ENCODE assay signal across 15 cellular contexts in genomic region chr6:127347188-127347587, GRCh38. TPM values are rescaled to one million over a fixed set of nuclear protein-coding genes. Genes with fewer than 3 reads are reported as not detected.
A peak's percentile ranks its signal among the peaks of the same experiment; 100 is the strongest.
DNase-seq lines count a peak whose midpoint lies in the region; FAIRE-seq and TF ChIP-seq lines count a peak whose summit lies in the region.
"Had no signal": no experiment of that assay in that cellular context is flagged by ENCODE, and none has a peak within 500 bp of the region (broad histone marks: within the 10 kb centered on the region; RNA-seq: fewer than 3 reads in every experiment).

No MANE protein-coding gene starts in this region.

- in situ Hi-C loops in GM13977 (cut with MboI; ENCODE audit: low pct_unique_long_range_greater_than_20kb, low sequenced_read_pairs, unreplicated experiment): no loop called here

- DNase-seq in SKM-1 treated with dmso at 0.1 percent for 144 hours (lab: John Stamatoyannopoulos, UW; ENCODE audit: unreplicated experiment): peak; percentile 17
- no peak for DNase-seq in SKM-1 (lab: John Stamatoyannopoulos, UW; ENCODE audit: unreplicated experiment)
- peak; percentile 57 for DNase-seq in amniotic epithelial cell (ENCODE audit: low read depth)
- peak; percentile 39 for DNase-seq in fibroblast of the aortic adventitia (ENCODE audit: low read depth)
- no peak for DNase-seq in NCI-H69 (lab: John Stamatoyannopoulos, UW)
- DNase-seq in D721Med (ENCODE audit: insufficient read length, low spot score): no peak
- DNase-seq in GM13977 (ENCODE audit: low spot score): no peak
- no peak for DNase-seq in NK-92 (lab: John Stamatoyannopoulos, UW; ENCODE audit: unreplicated experiment)
- DNase-seq: activated CD8-positive, alpha-beta T cell treated with anti-CD3 and anti-CD28 coated beads for 36 hours; endodermal cell; glutamatergic neuron; NCI-H1694 treated with DMSO at 0.1 percent for 48 hours; nephron progenitor cell; stimulated activated CD4-positive, alpha-beta T cell treated with anti-CD3 and anti-CD28 coated beads, Interleukin-15, amount 100 ng/mL, for 24 hours; stimulated activated naive CD8-positive, alpha-beta T cell treated with anti-CD3 and anti-CD28 coated beads, Interleukin-15, Interleukin-2, amounts not matched to agents 100 U/mL and 50 U/mL, for 24 hours had no signal

- no peak overlapping the region for H3K4me3 ChIP-seq in fibroblast of the aortic adventitia (ENCODE audit: low read depth, low read length)

- no peak for TF ChIP-seq CTCF in fibroblast of the aortic adventitia (IDR thresholded peaks at IDR 0.05; ENCODE audit: insufficient read depth, low read length)
- TF ChIP-seq CTCF in D721Med (IDR thresholded peaks at IDR 0.05; ENCODE audit: insufficient read depth, missing control alignments): no peak
- no peak for TF ChIP-seq CTCF in GM13977 (IDR thresholded peaks at IDR 0.05; ENCODE audit: extremely low read depth, insufficient read depth, missing control alignments)

- no peak for FAIRE-seq in D721Med (lab: Jason Lieb, UNC)

RNA-seq across cellular contexts. Expression of gene ECHDC1, which starts 3.8 kb away (rescaled TPM):
- total RNA-seq in fibroblast of the aortic adventitia (ENCODE audit: low replicate concordance): 69.3 and 78.0 TPM in 2 replicates

Comparison
In these comparisons a context has a peak if more than half of its experiments do, and no peak if none do; other contexts are left out.
1. DNase-seq: peak in SKM-1 treated with dmso at 0.1 percent for 144 hours (single experiment), amniotic epithelial cell (single experiment) and fibroblast of the aortic adventitia (single experiment); none in SKM-1 (single experiment), NCI-H69 (single experiment), D721Med (single experiment), GM13977 (single experiment) and NK-92 (single experiment).